ENCODE assay signal across 1 cellular context in the genomic region with DNA sequence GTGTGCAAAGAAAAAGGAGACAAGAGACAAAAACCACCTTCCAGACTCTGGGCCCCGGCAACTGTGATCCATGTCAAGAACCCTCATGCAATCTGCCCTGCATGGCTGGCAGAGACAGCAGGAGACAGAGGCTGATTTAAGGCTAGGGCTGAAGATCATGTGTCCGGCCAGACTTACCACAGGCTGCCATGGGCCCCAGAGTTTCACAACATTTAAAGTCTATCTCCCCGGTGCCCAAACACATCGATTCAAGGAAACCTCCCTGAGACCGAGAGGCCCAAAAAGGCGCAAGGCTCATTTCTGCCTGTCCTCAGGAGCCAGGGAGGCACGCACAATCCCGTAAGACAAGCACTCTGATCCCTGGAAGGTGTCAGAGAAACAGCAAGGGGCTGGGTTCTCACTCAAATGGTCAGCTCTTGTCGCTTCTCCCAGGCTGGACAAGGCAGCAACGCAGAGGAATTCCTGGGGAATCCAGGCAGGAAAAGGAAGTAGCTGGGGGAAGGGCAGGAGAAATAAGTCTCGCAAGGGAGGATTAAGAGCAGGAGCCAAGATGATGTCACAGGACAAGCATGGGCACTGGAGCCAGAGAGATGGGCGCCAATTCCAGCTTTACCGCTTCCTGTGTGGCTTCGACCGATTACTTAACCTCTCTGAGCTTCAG.
TF ChIP-seq lines count a peak whose summit lies in the region.

No MANE protein-coding gene starts in this region.

TF ChIP-seq in liver, 16 proteins besides CTCF, POLR2A, EP300 and RAD21 (continued from another document):
- peak; percentile 52 for TF ChIP-seq NR2F2 (IDR thresholded peaks at IDR 0.05)
- TF ChIP-seq EGR1 (IDR thresholded peaks at IDR 0.05; ENCODE audit: low read depth in 2 of 2), result no peak
- TF ChIP-seq HNF4A (conservative IDR thresholded peaks at IDR 0.05), result no peak
TF ChIP-seq in liver: peak in this region for 5.
